In genomic region chr9:112010537-112010936, GRCh38 we compare ENCODE assay signal across 28 cellular contexts.
"Had no signal": no experiment of that assay in that cellular context is flagged by ENCODE, and none has a peak within 500 bp of the region (broad histone marks: within the 10 kb centered on the region; RNA-seq: fewer than 3 reads in every experiment).

No MANE protein-coding gene starts in this region.

- H3K27ac Mint-ChIP-seq: activated CD8-positive, alpha-beta T cell treated with anti-CD3 and anti-CD28 coated beads for 36 hours; activated naive CD8-positive, alpha-beta T cell treated with anti-CD3 and anti-CD28 coated beads, Interleukin-2, amount 10 ng/mL, durations not matched to agents 7 days and 5 days; endodermal cell; immature natural killer cell had no signal

- H3K9me3 ChIP-seq: ascending aorta, esophagus muscularis mucosa, heart left ventricle, left lung, lower lobe of right lung, right lobe of liver, stomach, thyroid gland, upper lobe of left lung, vagina had no signal

- H3K36me3 Mint-ChIP-seq: activated naive CD8-positive, alpha-beta T cell treated with anti-CD3 and anti-CD28 coated beads, Interleukin-2, amount 10 ng/mL, durations not matched to agents 7 days and 5 days; brain; immature natural killer cell had no signal

- H3K27me3 ChIP-seq: ascending aorta, cardiac muscle cell, esophagus muscularis mucosa, foreskin keratinocyte, heart left ventricle, left lung, right lobe of liver, stomach, thyroid gland, upper lobe of left lung, vagina had no signal

- H3K36me3 ChIP-seq: ascending aorta, cardiac muscle cell, esophagus muscularis mucosa, heart left ventricle, left lung, lower lobe of right lung, right lobe of liver, stomach, thyroid gland, upper lobe of left lung, vagina had no signal

- DNase-seq: activated CD4-positive, alpha-beta T cell treated with anti-CD3 and anti-CD28 coated beads, Interleukin-2, amount 50 U/mL, for 1 hour; activated CD8-positive, alpha-beta T cell treated with anti-CD3 and anti-CD28 coated beads for 36 hours; activated naive CD4-positive, alpha-beta T cell; activated naive CD8-positive, alpha-beta T cell treated with anti-CD3 and anti-CD28 coated beads, Interleukin-2, amount 10 ng/mL, durations not matched to agents 7 days and 5 days; activated T-cell treated with anti-CD3 and anti-CD28 coated beads, Interleukin-2, amount 50 U/mL, for 4 hours; cortex of kidney; foreskin keratinocyte; heart left ventricle; hypothalamus; immature natural killer cell; kidney; left lung; lower lobe of right lung; right lobe of liver; stimulated activated CD4-positive, alpha-beta T cell treated with anti-CD3 and anti-CD28 coated beads, Interleukin-12 subunit alpha, Interleukin-12 subunit beta, amount 100 ng/mL, for 4 hours; stimulated activated CD4-positive, alpha-beta T cell treated with anti-CD3 and anti-CD28 coated beads, Interleukin-4, amount 100 ng/mL, for 1 hour; stomach; T-helper 2 cell; thyroid gland; upper lobe of left lung had no signal

- H3K9me3 Mint-ChIP-seq: activated CD8-positive, alpha-beta T cell treated with anti-CD3 and anti-CD28 coated beads for 36 hours; activated T-cell treated with anti-CD3 and anti-CD28 coated beads, Interleukin-2, amount 50 U/mL, for 4 hours; endodermal cell; immature natural killer cell; nephron had no signal

- H3K4me1 Mint-ChIP-seq: immature natural killer cell had no signal

- H3K4me3 ChIP-seq: ascending aorta, cardiac muscle cell, esophagus muscularis mucosa, heart left ventricle, left lung, lower lobe of right lung, right lobe of liver, skin epidermis, stomach, thyroid gland, upper lobe of left lung, vagina had no signal

- H3K4me3 Mint-ChIP-seq: activated CD8-positive, alpha-beta T cell treated with anti-CD3 and anti-CD28 coated beads for 36 hours; activated naive CD8-positive, alpha-beta T cell treated with anti-CD3 and anti-CD28 coated beads, Interleukin-2, amount 10 ng/mL, durations not matched to agents 7 days and 5 days; activated T-cell treated with anti-CD3 and anti-CD28 coated beads, Interleukin-2, amount 50 U/mL, for 4 hours; brain; endodermal cell; immature natural killer cell; nephron had no signal

- ATAC-seq: activated CD8-positive, alpha-beta T cell treated with anti-CD3 and anti-CD28 coated beads for 36 hours; activated T-cell treated with anti-CD3 and anti-CD28 coated beads, Interleukin-2, amount 50 U/mL, for 4 hours; foreskin keratinocyte; heart left ventricle; left lung; lower lobe of right lung; right lobe of liver had no signal

- H3K27ac ChIP-seq: cardiac muscle cell, foreskin keratinocyte, left lung, lower lobe of right lung, right lobe of liver, thyroid gland, upper lobe of left lung had no signal
